Comparison of ENCODE assay signal across 16 cellular contexts in the genomic region with DNA sequence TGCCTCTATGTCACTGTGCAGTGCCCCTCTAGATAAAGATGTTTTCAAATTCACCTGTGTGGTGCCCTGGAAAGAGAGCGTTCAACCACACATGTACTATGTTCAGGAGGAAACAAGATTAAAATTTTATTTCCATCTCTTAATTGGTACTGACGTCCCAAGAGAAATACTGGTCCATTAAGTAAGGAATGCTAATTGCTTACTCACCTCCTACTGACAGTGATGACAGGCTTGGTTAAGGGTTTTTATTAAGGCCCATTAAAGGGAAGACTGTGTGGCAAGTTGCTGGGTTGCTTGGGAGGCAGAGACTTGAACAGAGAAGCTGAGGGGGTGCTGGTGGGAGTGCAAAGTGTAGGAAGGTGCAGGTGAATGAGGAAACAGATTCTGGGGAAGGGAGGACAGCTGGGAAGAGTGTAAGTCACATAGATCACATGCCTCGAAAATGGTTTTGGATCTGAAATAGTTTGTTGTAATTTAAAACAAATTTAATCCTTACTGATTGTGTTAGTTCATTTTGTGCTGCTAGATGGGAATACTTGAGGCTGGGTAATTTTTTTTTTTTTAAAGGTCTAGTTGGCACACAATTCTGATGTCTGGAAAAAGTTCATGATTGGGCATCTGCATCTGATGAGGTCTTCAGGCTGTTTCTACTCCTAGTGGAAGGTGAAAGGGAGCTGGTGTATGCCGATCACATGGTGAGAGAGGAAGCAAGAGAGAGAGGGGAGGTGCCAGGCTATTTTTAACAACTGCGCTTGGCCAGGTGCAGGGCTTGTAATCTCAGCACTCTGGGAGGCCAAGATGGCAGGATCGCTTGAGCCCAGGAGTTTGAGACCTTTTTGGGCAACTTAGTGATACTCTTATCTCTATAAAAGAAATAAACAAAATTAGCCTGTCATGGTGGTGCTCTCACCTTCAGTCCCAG.
DNase-seq lines count a peak whose midpoint lies in the region; ATAC-seq and TF ChIP-seq lines count a peak whose summit lies in the region.
"Had no signal": no experiment of that assay in that cellular context is flagged by ENCODE, and none has a peak within 500 bp of the region (broad histone marks: within the 10 kb centered on the region; RNA-seq: fewer than 3 reads in every experiment).

No MANE protein-coding gene starts in this region.

- DNase-seq in left ventricle myocardium superior: no peak
- no peak for DNase-seq in left ventricle myocardium inferior
- no peak for DNase-seq in WTC11 (ENCODE audit: low spot score)
- DNase-seq in activated naive CD4-positive, alpha-beta T cell (lab: John Stamatoyannopoulos, UW): no peak
- no peak for DNase-seq in KBM-7
- DNase-seq: COR-L47, EL, GOT3, NCI-H1436, NCI-H2081, NCI-H774, SJCRH30, T-helper 2 cell had no signal

- no peak overlapping the region for H3K9ac ChIP-seq in KMS-11

- H2AFZ ChIP-seq in KMS-11 (ENCODE audit: low read depth): peak overlapping the region; percentile 35; the same call in 1 of the 2 replicates

- no peaks in the 10 kb centered on the region for H3K27me3 ChIP-seq in left ventricle myocardium inferior (ENCODE audit: low read depth)
- H3K27me3 ChIP-seq in KMS-11 (ENCODE audit: insufficient read depth, low read depth): no peaks in the 10 kb centered on the region
- H3K27me3 ChIP-seq: SJCRH30 had no signal

- peaks cover 17% of the 10 kb centered on the region for H3K9me3 Mint-ChIP-seq in WTC11

- ATAC-seq in left ventricle myocardium superior: peak; percentile 58
- 0 out of 2 replicates have a peak, but pooled peaks have one; percentile 16 for ATAC-seq in WTC11
- no peak for ATAC-seq in GM18907 (IDR thresholded peaks at IDR 0.05; ENCODE audit: unreplicated experiment)
- no peak for ATAC-seq in HG02759 (IDR thresholded peaks at IDR 0.05; ENCODE audit: unreplicated experiment)

- H3K36me3 Mint-ChIP-seq in WTC11: peaks cover 5% of the 10 kb centered on the region; the same call in 1 of the 2 replicates

- POLR2A ChIA-PET in WTC11 (lab: Charles Lee): interaction anchor here (0.5 to 0.7 kb wide), 3 partner anchors 33 to 353 kb away, joined by 3 to 4 read pairs (median 3); no protein-coding TSS in a partner anchor

- no peak overlapping the region for H3K4me3 Mint-ChIP-seq in WTC11

- H3K27me3 Mint-ChIP-seq in WTC11 (ENCODE audit: low read depth): peaks cover 3% of the 10 kb centered on the region; the same call in 1 of the 2 replicates

- peaks cover 18% of the 10 kb centered on the region for H3K9me3 ChIP-seq in left ventricle myocardium inferior (replicated peaks)
- H3K9me3 ChIP-seq: SJCRH30 had no signal

- H3K27ac ChIP-seq in left ventricle myocardium inferior (replicated peaks) (no peak overlapping the region), KMS-11 (0 out of 2 replicates have a peak overlapping the region, but pooled peaks have one; percentile 3)
- H3K27ac ChIP-seq: SJCRH30 had no signal

- in situ Hi-C loops in KBM-7 (cut with MboI; ENCODE audit: low pct_unique_long_range_greater_than_20kb, low sequenced_read_pairs): no loop called here

- TF ChIP-seq CTCF in left ventricle myocardium inferior (IDR thresholded peaks at IDR 0.05; ENCODE audit: borderline replicate concordance) (no peak), KMS-11 (conservative IDR thresholded peaks at IDR 0.05; ENCODE audit: low read depth, low read length) (no peak), WTC11 (IDR thresholded peaks at IDR 0.05) (no peak)

- H3K27ac Mint-ChIP-seq in WTC11: no peak overlapping the region

- no peaks in the 10 kb centered on the region for H3K36me3 ChIP-seq in left ventricle myocardium inferior
- H3K36me3 ChIP-seq in KMS-11 (ENCODE audit: insufficient read depth): no peaks in the 10 kb centered on the region
- H3K36me3 ChIP-seq: SJCRH30 had no signal

- H3K4me1 Mint-ChIP-seq in WTC11: peaks cover 32% of the 10 kb centered on the region

- CTCF ChIA-PET in WTC11 (lab: Charles Lee): interaction anchor here (0.8 to 1.4 kb wide), 2 partner anchors 108 to 351 kb away, joined by 4 read pairs; no protein-coding TSS in a partner anchor

- H3K4me3 ChIP-seq in left ventricle myocardium inferior (no peak overlapping the region), KMS-11 (IDR thresholded peaks at IDR 0.05; ENCODE audit: insufficient read depth, low read depth, low read length) (no peak overlapping the region)
- H3K4me3 ChIP-seq: SJCRH30 had no signal

- H3K4me1 ChIP-seq in left ventricle myocardium inferior (peaks cover 3% of the 10 kb centered on the region), KMS-11 (ENCODE audit: low read depth, poor library complexity, severe bottlenecking) (peaks cover 4% of the 10 kb centered on the region)
- H3K4me1 ChIP-seq: SJCRH30 had no signal

- no peaks in the 10 kb centered on the region for H4K20me1 ChIP-seq in KMS-11 (ENCODE audit: insufficient read depth)

- no peak overlapping the region for H3K4me2 ChIP-seq in KMS-11

- intact Hi-C loops in left ventricle myocardium superior (cut with micrococcal nuclease) (no loop called here), left ventricle myocardium inferior (cut with micrococcal nuclease) (no loop called here)

- no peaks in the 10 kb centered on the region for H3K79me2 ChIP-seq in KMS-11 (ENCODE audit: insufficient read depth, low read depth)

TF ChIP-seq in WTC11, 78 proteins besides CTCF, POLR2A, EP300 and RAD21:
- TF ChIP-seq FOXK1 (CRISPR knock-in tag; IDR thresholded peaks at IDR 0.05): no peak

Comparison
In these comparisons a context has a peak if more than half of its experiments do, and no peak if none do; other contexts are left out.
1. ATAC-seq: peak in left ventricle myocardium superior (single experiment) and WTC11 (single experiment); none in GM18907 (single experiment) and HG02759 (single experiment).